12 cellular contexts compared by ENCODE assay signal in the genomic region with DNA sequence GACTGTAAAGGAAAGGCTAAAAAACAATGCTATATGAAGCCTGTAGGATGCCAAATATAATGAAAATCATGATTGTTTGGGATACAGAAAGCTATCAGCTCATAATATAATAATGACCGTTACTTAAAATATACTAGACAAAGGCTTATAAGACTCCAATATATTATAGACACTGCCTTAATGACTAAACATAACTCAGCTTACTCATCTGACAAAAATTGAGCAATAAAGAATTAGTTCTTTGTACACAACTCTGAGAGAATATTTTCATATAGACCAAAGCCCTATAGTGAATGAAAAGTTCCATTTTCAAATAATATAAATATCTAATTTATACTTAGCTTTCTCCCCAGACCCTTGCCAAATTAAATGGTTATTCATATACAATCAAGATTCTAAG.
"Had no signal": no experiment of that assay in that cellular context is flagged by ENCODE, and none has a peak within 500 bp of the region (broad histone marks: within the 10 kb centered on the region; RNA-seq: fewer than 3 reads in every experiment).

No MANE protein-coding gene starts in this region.

- DNase-seq: activated CD4-positive, alpha-beta T cell treated with anti-CD3 and anti-CD28 coated beads for 4 hours; activated CD8-positive, alpha-beta T cell treated with anti-CD3 and anti-CD28 coated beads for 36 hours; activated naive CD4-positive, alpha-beta T cell treated with anti-CD3 and anti-CD28 coated beads for 36 hours; adrenal gland; body of pancreas; endodermal cell; stimulated activated CD4-positive, alpha-beta T cell treated with anti-CD3 and anti-CD28 coated beads, Interleukin-4, amount 100 ng/mL, for 4 hours; stomach had no signal

- H3K4me1 ChIP-seq: adrenal gland, body of pancreas, parathyroid adenoma had no signal

- H3K36me3 ChIP-seq: adrenal gland, gastroesophageal sphincter, stomach, thoracic aorta had no signal

- H3K9me3 ChIP-seq: adrenal gland, body of pancreas, gastroesophageal sphincter, stomach, thoracic aorta had no signal

- H3K27me3 ChIP-seq: adrenal gland, body of pancreas, gastroesophageal sphincter, stomach had no signal

- H3K4me3 ChIP-seq: adrenal gland, body of pancreas, gastroesophageal sphincter, skin epidermis, stomach, thoracic aorta had no signal

- H3K9ac ChIP-seq: parathyroid adenoma had no signal
